Comparison of ENCODE assay signal across 1 cellular context in genomic region chr3:159765860-159766294, GRCh38.
TF ChIP-seq lines count a peak whose summit lies in the region.

No MANE protein-coding gene starts in this region.

TF ChIP-seq in HEK293, 187 proteins besides CTCF, POLR2A, EP300 and RAD21 (continued from another document):
- TF ChIP-seq ZNF600 (tag by site-specific recombination; IDR thresholded peaks at IDR 0.05) (no peak; the same call in 1 of the 2 replicates), ZNF704 (tag by site-specific recombination; IDR thresholded peaks at IDR 0.05) (no peak), ZNF549 (tag by site-specific recombination; IDR thresholded peaks at IDR 0.05) (no peak), ZNF791 (tag by site-specific recombination; IDR thresholded peaks at IDR 0.05) (no peak), ZNF521 (tag by site-specific recombination; IDR thresholded peaks at IDR 0.05) (no peak)
